ENCODE assay signal across 13 cellular contexts in genomic region chr6:150336299-150336698, GRCh38. TPM values are rescaled to one million over a fixed set of nuclear protein-coding genes. Genes with fewer than 3 reads are reported as not detected.
A peak's percentile ranks its signal among the peaks of the same experiment; 100 is the strongest.
DNase-seq lines count a peak whose midpoint lies in the region; ATAC-seq and TF ChIP-seq lines count a peak whose summit lies in the region.
"Had no signal": no experiment of that assay in that cellular context is flagged by ENCODE, and none has a peak within 500 bp of the region (broad histone marks: within the 10 kb centered on the region; RNA-seq: fewer than 3 reads in every experiment).

No MANE protein-coding gene starts in this region.

- peak overlapping the region in 3 of 5 experiments; percentile 19 to 49 (median 44) for H3K27ac Mint-ChIP-seq in brain
- H3K27ac Mint-ChIP-seq: activated naive CD4-positive, alpha-beta T cell treated with anti-CD3 and anti-CD28 coated beads, Interleukin-2, amount 50 U/mL, for 24 hours had no signal

- no peaks in the 10 kb centered on the region for H3K36me3 Mint-ChIP-seq in brain
- H3K36me3 Mint-ChIP-seq: activated naive CD4-positive, alpha-beta T cell treated with anti-CD3 and anti-CD28 coated beads, Interleukin-2, amount 50 U/mL, for 24 hours had no signal

- H3K4me3 Mint-ChIP-seq in brain: no peak overlapping the region
- H3K4me3 Mint-ChIP-seq: activated naive CD4-positive, alpha-beta T cell treated with anti-CD3 and anti-CD28 coated beads, Interleukin-2, amount 50 U/mL, for 24 hours had no signal

- H3K27me3 Mint-ChIP-seq in brain: peaks cover 15% of the 10 kb centered on the region

- H3K4me1 Mint-ChIP-seq in brain: peaks cover 22% of the 10 kb centered on the region
- H3K4me1 Mint-ChIP-seq: activated naive CD4-positive, alpha-beta T cell treated with anti-CD3 and anti-CD28 coated beads, Interleukin-2, amount 50 U/mL, for 24 hours had no signal

- ATAC-seq in HG03432 (IDR thresholded peaks at IDR 0.05; ENCODE audit: unreplicated experiment) (peak; percentile 72), GM19023 (IDR thresholded peaks at IDR 0.05; ENCODE audit: unreplicated experiment) (no peak)

- TF ChIP-seq CTCF in brain (conservative IDR thresholded peaks at IDR 0.05): no peak

- DNase-seq in NCI-H2171 treated with DMSO at 0.1 percent for 48 hours (lab: John Stamatoyannopoulos, UW) (peak; percentile 40), NCI-H2171 (lab: John Stamatoyannopoulos, UW) (no peak), non-pigmented ciliary epithelial cell (ENCODE audit: low read depth) (peak; percentile 19), HUDEP-2 (lab: John Stamatoyannopoulos, UW; ENCODE audit: unreplicated experiment in 76 of 76) (no peak)
- DNase-seq in activated CD4-positive, alpha-beta T cell treated with anti-CD3 and anti-CD28 coated beads for 4 hours: no peak
- DNase-seq: foreskin fibroblast; NCI-H1092 treated with DMSO at 0.1 percent for 48 hours; stimulated activated CD4-positive, alpha-beta T cell treated with anti-CD3 and anti-CD28 coated beads, Interleukin-2, amount 100 ng/mL, for 48 hours; T-helper 9 cell had no signal

- H3K9me3 Mint-ChIP-seq in brain: peaks cover 0 to 4% (median 0%) of the 10 kb centered on the region in 5 experiments
- H3K9me3 Mint-ChIP-seq: activated naive CD4-positive, alpha-beta T cell treated with anti-CD3 and anti-CD28 coated beads, Interleukin-2, amount 50 U/mL, for 24 hours had no signal

RNA-seq across cellular contexts. Expression of gene IYD, which starts 32.5 kb away (rescaled TPM):
- polyA plus RNA-seq in brain (ENCODE audit: insufficient read depth, low read depth, low replicate concordance): not detected

Comparison
In these comparisons a context has a peak if more than half of its experiments do, and no peak if none do; other contexts are left out.
1. DNase-seq: peak in NCI-H2171 treated with DMSO at 0.1 percent for 48 hours (single experiment) and non-pigmented ciliary epithelial cell (single experiment); none in NCI-H2171 (single experiment), HUDEP-2 (0 of 76) and activated CD4-positive, alpha-beta T cell treated with anti-CD3 and anti-CD28 coated beads for 4 hours (0 of 2).